In genomic region chr11:8223513-8223899, GRCh38 we compare ENCODE assay signal across 21 cellular contexts. TPM values are rescaled to one million over a fixed set of nuclear protein-coding genes. Genes with fewer than 3 reads are reported as not detected.
A peak's percentile ranks its signal among the peaks of the same experiment; 100 is the strongest.
DNase-seq lines count a peak whose midpoint lies in the region; ATAC-seq and TF ChIP-seq lines count a peak whose summit lies in the region.
"Had no signal": no experiment of that assay in that cellular context is flagged by ENCODE, and none has a peak within 500 bp of the region (broad histone marks: within the 10 kb centered on the region; RNA-seq: fewer than 3 reads in every experiment).

No MANE protein-coding gene starts in this region.

- DNase-seq in activated T-cell treated with anti-CD3 and anti-CD28 coated beads, Interleukin-2, amount 50 U/mL, for 72 hours = peak in 1 of 2 donors; percentile 24
- no peak for DNase-seq in activated T-cell treated with anti-CD3 and anti-CD28 coated beads, Interleukin-2, amount 50 U/mL, for 1 hour
- DNase-seq in NB4 (ENCODE audit: low read depth) (peak; percentile 42), epidermal melanocyte (ENCODE audit: insufficient read length, low spot score) (peak; percentile 63), spleen (peak; percentile 58), GOT3 (lab: John Stamatoyannopoulos, UW) (no peak), WTC11 (ENCODE audit: low spot score) (no peak)
- DNase-seq: activated T-cell treated with anti-CD3 and anti-CD28 coated beads for 4 hours; CD4-positive, alpha-beta memory T cell; DMS79 treated with DMSO at 0.1 percent for 48 hours; KG1; naive B cell; NCI-H1694; NCI-H446 treated with DMSO at 0.1 percent for 48 hours; SHP77 treated with DMSO at 0.1 percent for 48 hours; stimulated activated naive B cell treated with anti-CD40 and anti-IgM and Interleukin-4, amounts not matched to agents 10 μg/mL and 1 μg/mL and 100 μg/mL, for 72 hours; T-helper 2 cell had no signal

- CTCF ChIA-PET in WTC11 (lab: Charles Lee) = interaction anchor here (1.4 to 6.5 kb wide), 3 partner anchors 21 to 343 kb away, joined by 3 to 60 read pairs (median 3); partner anchors contain the start of gene LMO1

- no peaks in the 10 kb centered on the region for H3K9me3 Mint-ChIP-seq in activated T-cell treated with anti-CD3 and anti-CD28 coated beads, Interleukin-2, amount 50 U/mL, for 72 hours
- no peaks in the 10 kb centered on the region for H3K9me3 Mint-ChIP-seq in WTC11
- H3K9me3 Mint-ChIP-seq: CD4-positive, alpha-beta memory T cell; naive B cell; stimulated activated naive B cell treated with anti-CD40 and anti-IgM and Interleukin-4, amounts not matched to agents 10 μg/mL and 1 μg/mL and 100 μg/mL, for 72 hours had no signal

- intact Hi-C loops in spleen (cut with DNase I; ENCODE audit: low total_unique reads) = loop anchor here (2.0 kb wide), 1 partner anchor 343 kb away; no protein-coding TSS in a partner anchor

- TF ChIP-seq CTCF in NB4 (IDR thresholded peaks at IDR 0.05; ENCODE audit: low read depth, low read length) (no peak), spleen (IDR thresholded peaks at IDR 0.05 in 8 of 11, conservative IDR thresholded peaks at IDR 0.05 in 3 of 11) (no peak), WTC11 (IDR thresholded peaks at IDR 0.05) (no peak)

- H3K4me3 Mint-ChIP-seq in activated T-cell treated with anti-CD3 and anti-CD28 coated beads, Interleukin-2, amount 50 U/mL, for 72 hours = no peak overlapping the region
- H3K4me3 Mint-ChIP-seq in WTC11 = no peak overlapping the region
- H3K4me3 Mint-ChIP-seq: CD4-positive, alpha-beta memory T cell; stimulated activated naive B cell treated with anti-CD40 and anti-IgM and Interleukin-4, amounts not matched to agents 10 μg/mL and 1 μg/mL and 100 μg/mL, for 72 hours had no signal

- peaks cover 0 to 7% (median 2%) of the 10 kb centered on the region in 6 donors for H3K4me1 ChIP-seq in spleen

- no peaks in the 10 kb centered on the region for H3K27me3 ChIP-seq in spleen (replicated peaks in 1 of 7)

- no peak overlapping the region for H3K27ac ChIP-seq in spleen
- H3K27ac ChIP-seq: A549 had no signal

- no peak overlapping the region for H3K4me3 ChIP-seq in NB4 (ENCODE audit: low read depth, low read length)
- H3K4me3 ChIP-seq in spleen = no peak overlapping the region
- H3K4me3 ChIP-seq: A549, smooth muscle cell had no signal

- 73 to 90% (median 83%) methylated on average over 6 of the region's 6 CpGs for WGBS in spleen, 5 donors

- peak; percentile 50 to 64 for ATAC-seq in activated T-cell treated with anti-CD3 and anti-CD28 coated beads, Interleukin-2, amount 50 U/mL, for 72 hours (replicated peaks in 1 of 2)
- ATAC-seq in WTC11 (no peak), HG03108 (IDR thresholded peaks at IDR 0.05; ENCODE audit: unreplicated experiment) (no peak)
- ATAC-seq: A549 had no signal

- H3K36me3 Mint-ChIP-seq in activated T-cell treated with anti-CD3 and anti-CD28 coated beads, Interleukin-2, amount 50 U/mL, for 72 hours (ENCODE audit: insufficient read depth in 2 of 2) = no peaks in the 10 kb centered on the region
- no peaks in the 10 kb centered on the region for H3K36me3 Mint-ChIP-seq in WTC11
- H3K36me3 Mint-ChIP-seq: CD4-positive, alpha-beta memory T cell; naive B cell; stimulated activated naive B cell treated with anti-CD40 and anti-IgM and Interleukin-4, amounts not matched to agents 10 μg/mL and 1 μg/mL and 100 μg/mL, for 72 hours had no signal

- H3K36me3 ChIP-seq in spleen = no peaks in the 10 kb centered on the region

- POLR2A ChIA-PET in WTC11 (lab: Charles Lee) = interaction anchor here (0.6 kb wide), 1 partner anchor 95 kb away, joined by 3 read pairs; no protein-coding TSS in a partner anchor

- peaks cover 11% of the 10 kb centered on the region for H3K4me1 Mint-ChIP-seq in activated T-cell treated with anti-CD3 and anti-CD28 coated beads, Interleukin-2, amount 50 U/mL, for 72 hours (ENCODE audit: low read depth)
- H3K4me1 Mint-ChIP-seq in WTC11 = peaks cover 19% of the 10 kb centered on the region

- no peak overlapping the region for H3K27ac Mint-ChIP-seq in activated T-cell treated with anti-CD3 and anti-CD28 coated beads, Interleukin-2, amount 50 U/mL, for 72 hours
- no peak overlapping the region for H3K27ac Mint-ChIP-seq in WTC11
- H3K27ac Mint-ChIP-seq: stimulated activated naive B cell treated with anti-CD40 and anti-IgM and Interleukin-4, amounts not matched to agents 10 μg/mL and 1 μg/mL and 100 μg/mL, for 72 hours had no signal

- H3K9me3 ChIP-seq in spleen = no peaks in the 10 kb centered on the region
- H3K9me3 ChIP-seq: A549 had no signal

- peaks cover 5% of the 10 kb centered on the region for H3K27me3 Mint-ChIP-seq in activated T-cell treated with anti-CD3 and anti-CD28 coated beads, Interleukin-2, amount 50 U/mL, for 72 hours (ENCODE audit: low read depth)
- H3K27me3 Mint-ChIP-seq in WTC11 (ENCODE audit: low read depth) = peaks cover under 1% of the 10 kb centered on the region; the same call in 1 of the 2 replicates

- TF ChIP-seq POLR2A in NB4 (IDR thresholded peaks at IDR 0.05; ENCODE audit: extremely low read depth, insufficient read length) (no peak), spleen (IDR thresholded peaks at IDR 0.05) (no peak)

TF ChIP-seq in WTC11, 78 proteins besides CTCF, POLR2A, EP300 and RAD21:
- no peak for TF ChIP-seq PRRX2 (CRISPR knock-in tag; IDR thresholded peaks at IDR 0.05)
- TF ChIP-seq ZNF396 (CRISPR knock-in tag; IDR thresholded peaks at IDR 0.05; ENCODE audit: borderline replicate concordance) = no peak
- TF ChIP-seq GABPB1 (CRISPR knock-in tag; IDR thresholded peaks at IDR 0.05) = no peak
- no peak for TF ChIP-seq E2F4 (CRISPR knock-in tag; IDR thresholded peaks at IDR 0.05; ENCODE audit: borderline replicate concordance, low read depth)
- TF ChIP-seq NFATC4 (CRISPR knock-in tag; IDR thresholded peaks at IDR 0.05) = no peak
- no peak for TF ChIP-seq CREB1 (CRISPR knock-in tag; IDR thresholded peaks at IDR 0.05)
- no peak for TF ChIP-seq FOXP4 (CRISPR knock-in tag; IDR thresholded peaks at IDR 0.05)
- no peak for TF ChIP-seq TEAD1 (CRISPR knock-in tag; IDR thresholded peaks at IDR 0.05)
- no peak for TF ChIP-seq ATF6 (CRISPR knock-in tag; IDR thresholded peaks at IDR 0.05)
- no peak for TF ChIP-seq HMGA2 (CRISPR knock-in tag; IDR thresholded peaks at IDR 0.05)

RNA-seq across cellular contexts. Expression of gene LMO1, which starts 40.2 kb away (rescaled TPM):
- total RNA-seq in activated T-cell treated with anti-CD3 and anti-CD28 coated beads, Interleukin-2, amount 50 U/mL, for 72 hours = under 1 TPM in 1 of 2 donors, not detected in 1; 0.32 TPM
- 1 to 10 TPM in 2 of 7 donors, under 1 TPM in 1, not detected in 4; 0.57 to 1.0 (median 1.0) TPM for total RNA-seq in spleen
- polyA plus RNA-seq in spleen = under 1 TPM in 2 of 3 donors, not detected in 1; 0.17 to 0.20 TPM
- 0.39 to 0.44 TPM (median 0.44 TPM) in 3 replicates for total RNA-seq in WTC11 (2021)
- total RNA-seq: CD4-positive, alpha-beta memory T cell; urinary bladder had no signal
- polyA plus RNA-seq: CD4-positive, alpha-beta memory T cell had no signal

RNA-seq across cellular contexts. Expression of gene RIC3, which starts 54.7 kb away (rescaled TPM):
- 10 to 100 TPM; 17.2 to 17.8 TPM for total RNA-seq in activated T-cell treated with anti-CD3 and anti-CD28 coated beads, Interleukin-2, amount 50 U/mL, for 72 hours
- total RNA-seq in spleen (10 to 100 TPM; 13.4 to 32.7 (median 24.1) TPM), WTC11 (2021) (15.0 to 17.6 TPM (median 15.7 TPM) in 3 replicates)
- 10 to 100 TPM; 11.6 to 32.2 (median 15.0) TPM for polyA plus RNA-seq in spleen

Comparison
In these comparisons a context has a peak if more than half of its experiments do, and no peak if none do; other contexts are left out.
1. ATAC-seq: peak in activated T-cell treated with anti-CD3 and anti-CD28 coated beads, Interleukin-2, amount 50 U/mL, for 72 hours (2 of 2); none in WTC11 (single experiment) and HG03108 (single experiment).
2. DNase-seq: peak in NB4 (single experiment), epidermal melanocyte (single experiment) and spleen (single experiment); none in activated T-cell treated with anti-CD3 and anti-CD28 coated beads, Interleukin-2, amount 50 U/mL, for 1 hour (single experiment), GOT3 (single experiment) and WTC11 (single experiment).